Comparison of ENCODE assay signal across 29 cellular contexts in genomic region chr13:33629610-33630009, GRCh38.
"Had no signal": no experiment of that assay in that cellular context is flagged by ENCODE, and none has a peak within 500 bp of the region (broad histone marks: within the 10 kb centered on the region; RNA-seq: fewer than 3 reads in every experiment).

No MANE protein-coding gene starts in this region.

- H3K4me3 ChIP-seq: stomach, suprapubic skin, testis, thoracic aorta, thyroid gland, tibial artery, tibial nerve, transverse colon, upper lobe of left lung, upper lobe of right lung, uterus, vagina had no signal

- DNase-seq: stimulated activated CD4-positive, alpha-beta T cell treated with anti-CD3 and anti-CD28 coated beads, Interleukin-2, amount 100 ng/mL, for 48 hours; stimulated activated CD4-positive, alpha-beta T cell treated with anti-CD3 and anti-CD28 coated beads, Interleukin-4, amount 100 ng/mL, for 1 hour; stimulated activated CD4-positive, alpha-beta T cell treated with anti-CD3 and anti-CD28 coated beads, Interleukin-4, amount 100 ng/mL, for 24 hours; stimulated activated CD4-positive, alpha-beta T cell treated with anti-CD3 and anti-CD28 coated beads, Interleukin-4, amount 100 ng/mL, for 4 hours; stimulated activated CD8-positive, alpha-beta memory T cell treated with anti-CD3 and anti-CD28 coated beads, Interleukin-4, amount 100 ng/mL, for 48 hours; stimulated activated naive B cell treated with anti-CD40 and anti-IgM and Interleukin-4, amounts not matched to agents 10 μg/mL and 1 μg/mL and 100 μg/mL, for 72 hours; stimulated activated naive CD4-positive, alpha-beta T cell; stimulated activated naive CD4-positive, alpha-beta T cell treated with Interleukin-2 at 50 U/mL for 16 hours; stimulated activated naive CD8-positive, alpha-beta T cell treated with anti-CD3 and anti-CD28 coated beads, Interleukin-15, amount 100 ng/mL, for 72 hours; stimulated activated naive CD8-positive, alpha-beta T cell treated with anti-CD3 and anti-CD28 coated beads, Interleukin-15, Interleukin-2, amounts not matched to agents 100 U/mL and 50 U/mL, for 24 hours; stomach; substantia nigra; testis; thyroid gland; tibial artery; transverse colon; trophoblast cell; upper lobe of left lung; upper lobe of right lung; uterus had no signal

- H3K9me3 Mint-ChIP-seq: stimulated activated effector memory CD8-positive, alpha-beta T cell treated with anti-CD3 and anti-CD28 coated beads, Interleukin-12 subunit alpha, Interleukin-12 subunit beta, amount 100 ng/mL, for 72 hours; stimulated activated memory B cell treated with anti-CD40 and anti-IgM and Interleukin-4, amounts not matched to agents 10 μg/mL and 1 μg/mL and 100 μg/mL, for 72 hours; stimulated activated naive B cell treated with anti-CD40 and anti-IgM and Interleukin-4, amounts not matched to agents 10 μg/mL and 1 μg/mL and 100 μg/mL, for 72 hours; stimulated activated naive CD8-positive, alpha-beta T cell treated with anti-CD3 and anti-CD28 coated beads, Interleukin-15, amount 100 ng/mL, for 72 hours; stimulated activated naive CD8-positive, alpha-beta T cell treated with anti-CD3 and anti-CD28 coated beads, Interleukin-15, Interleukin-2, amounts not matched to agents 100 ng/mL and 50 ng/mL, for 24 hours; type B pancreatic cell had no signal

- H3K27me3 Mint-ChIP-seq: stimulated activated memory B cell treated with anti-CD40 and anti-IgM and Interleukin-4, amounts not matched to agents 10 μg/mL and 1 μg/mL and 100 μg/mL, for 72 hours; type B pancreatic cell had no signal

- H3K27ac Mint-ChIP-seq: stimulated activated effector memory CD8-positive, alpha-beta T cell treated with anti-CD3 and anti-CD28 coated beads, Interleukin-12 subunit alpha, Interleukin-12 subunit beta, amount 100 ng/mL, for 72 hours; stimulated activated memory B cell treated with anti-CD40 and anti-IgM and Interleukin-4, amounts not matched to agents 10 μg/mL and 1 μg/mL and 100 μg/mL, for 72 hours; stimulated activated naive B cell treated with anti-CD40 and anti-IgM and Interleukin-4, amounts not matched to agents 10 μg/mL and 1 μg/mL and 100 μg/mL, for 72 hours; stimulated activated naive CD8-positive, alpha-beta T cell treated with anti-CD3 and anti-CD28 coated beads, Interleukin-15, amount 100 ng/mL, for 72 hours; stimulated activated naive CD8-positive, alpha-beta T cell treated with anti-CD3 and anti-CD28 coated beads, Interleukin-15, Interleukin-2, amounts not matched to agents 100 ng/mL and 50 ng/mL, for 24 hours; type B pancreatic cell had no signal

- H3K27me3 ChIP-seq: stomach, suprapubic skin, testis, thyroid gland, tibial artery, tibial nerve, transverse colon, upper lobe of left lung, upper lobe of right lung, uterus, vagina had no signal

- H3K4me1 Mint-ChIP-seq: stimulated activated memory B cell treated with anti-CD40 and anti-IgM and Interleukin-4, amounts not matched to agents 10 μg/mL and 1 μg/mL and 100 μg/mL, for 72 hours; stimulated activated naive B cell treated with anti-CD40 and anti-IgM and Interleukin-4, amounts not matched to agents 10 μg/mL and 1 μg/mL and 100 μg/mL, for 72 hours had no signal

- FAIRE-seq: urothelium cell line had no signal

- H3K4me1 ChIP-seq: stomach, testis, thyroid gland, tibial artery, transverse colon, upper lobe of left lung, upper lobe of right lung, uterus, vagina had no signal

- H3K27ac ChIP-seq: stomach, suprapubic skin, testis, thoracic aorta, thyroid gland, tibial artery, tibial nerve, transverse colon, upper lobe of left lung, upper lobe of right lung, uterus, vagina had no signal

- H3K4me3 Mint-ChIP-seq: stimulated activated effector memory CD8-positive, alpha-beta T cell treated with anti-CD3 and anti-CD28 coated beads, Interleukin-12 subunit alpha, Interleukin-12 subunit beta, amount 100 ng/mL, for 72 hours; stimulated activated memory B cell treated with anti-CD40 and anti-IgM and Interleukin-4, amounts not matched to agents 10 μg/mL and 1 μg/mL and 100 μg/mL, for 72 hours; stimulated activated naive B cell treated with anti-CD40 and anti-IgM and Interleukin-4, amounts not matched to agents 10 μg/mL and 1 μg/mL and 100 μg/mL, for 72 hours; stimulated activated naive CD8-positive, alpha-beta T cell treated with anti-CD3 and anti-CD28 coated beads, Interleukin-15, amount 100 ng/mL, for 72 hours; stimulated activated naive CD8-positive, alpha-beta T cell treated with anti-CD3 and anti-CD28 coated beads, Interleukin-15, Interleukin-2, amounts not matched to agents 100 ng/mL and 50 ng/mL, for 24 hours; type B pancreatic cell had no signal

- H3K36me3 Mint-ChIP-seq: stimulated activated effector memory CD8-positive, alpha-beta T cell treated with anti-CD3 and anti-CD28 coated beads, Interleukin-12 subunit alpha, Interleukin-12 subunit beta, amount 100 ng/mL, for 72 hours; stimulated activated memory B cell treated with anti-CD40 and anti-IgM and Interleukin-4, amounts not matched to agents 10 μg/mL and 1 μg/mL and 100 μg/mL, for 72 hours; stimulated activated naive B cell treated with anti-CD40 and anti-IgM and Interleukin-4, amounts not matched to agents 10 μg/mL and 1 μg/mL and 100 μg/mL, for 72 hours; type B pancreatic cell had no signal

- ATAC-seq: stimulated activated effector memory CD8-positive, alpha-beta T cell treated with anti-CD3 and anti-CD28 coated beads, Interleukin-12 subunit alpha, Interleukin-12 subunit beta, amount 100 ng/mL, for 72 hours; stimulated activated memory B cell treated with anti-CD40 and anti-IgM and Interleukin-4, amounts not matched to agents 10 μg/mL and 1 μg/mL and 100 μg/mL, for 72 hours; stimulated activated naive B cell treated with anti-CD40 and anti-IgM and Interleukin-4, amounts not matched to agents 10 μg/mL and 1 μg/mL and 100 μg/mL, for 72 hours; stimulated activated naive CD8-positive, alpha-beta T cell treated with anti-CD3 and anti-CD28 coated beads, Interleukin-15, amount 100 ng/mL, for 72 hours; stimulated activated naive CD8-positive, alpha-beta T cell treated with anti-CD3 and anti-CD28 coated beads, Interleukin-15, Interleukin-2, amounts not matched to agents 100 U/mL and 50 U/mL, for 24 hours; upper lobe of right lung had no signal

- H3K9me3 ChIP-seq: stomach, suprapubic skin, testis, thoracic aorta, thyroid gland, tibial artery, tibial nerve, transverse colon, upper lobe of left lung, upper lobe of right lung, uterus, vagina had no signal

- H3K36me3 ChIP-seq: stomach, suprapubic skin, thoracic aorta, thyroid gland, tibial artery, tibial nerve, transverse colon, upper lobe of left lung, upper lobe of right lung, uterus, vagina had no signal
